In the genomic region with DNA sequence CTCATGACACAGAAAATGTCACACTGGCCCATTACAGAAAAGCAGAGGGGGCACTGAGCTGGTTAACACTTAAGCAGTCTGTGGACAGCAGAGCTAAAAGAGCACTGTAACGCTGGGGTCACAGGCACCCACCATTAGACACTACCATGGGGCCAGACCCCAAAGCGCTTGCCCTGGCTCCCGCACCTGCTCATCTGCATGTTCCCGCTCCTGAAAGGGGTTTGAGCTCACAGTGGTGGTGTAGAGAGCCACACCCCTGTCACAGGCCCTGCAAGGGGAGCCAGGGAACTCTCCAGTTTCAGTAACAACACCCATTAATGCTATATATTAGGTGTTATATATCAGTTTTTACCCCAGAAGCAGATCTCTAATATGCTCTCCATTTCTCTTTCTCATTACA, we compare ENCODE assay signal across 26 cellular contexts.
"Had no signal": no experiment of that assay in that cellular context is flagged by ENCODE, and none has a peak within 500 bp of the region (broad histone marks: within the 10 kb centered on the region; RNA-seq: fewer than 3 reads in every experiment).

No MANE protein-coding gene starts in this region.

- H3K27me3 ChIP-seq: ovary, spleen, testis, tibial artery had no signal

- H3K4me3 ChIP-seq: coronary artery, ovary, psoas muscle, skin epidermis, spleen, testis, tibial artery had no signal

- H3K9me3 Mint-ChIP-seq: stimulated activated memory B cell treated with anti-CD40 and anti-IgM and Interleukin-4, amounts not matched to agents 10 μg/mL and 1 μg/mL and 100 μg/mL, for 72 hours had no signal

- H3K9me3 ChIP-seq: ovary, psoas muscle, testis, tibial artery had no signal

- DNase-seq: effector memory CD8-positive, alpha-beta T cell; erythroblast; hypothalamus; immature natural killer cell; mesendoderm; midbrain; naive thymus-derived CD4-positive, alpha-beta T cell; nephron progenitor cell; nucleus accumbens; ovary; spleen; stimulated activated CD4-positive, alpha-beta T cell treated with anti-CD3 and anti-CD28 coated beads, Interleukin-4, amount 100 ng/mL, for 4 hours; stimulated activated naive CD8-positive, alpha-beta T cell treated with anti-CD3 and anti-CD28 coated beads, Interleukin-15, Interleukin-2, amounts not matched to agents 100 U/mL and 50 U/mL, for 24 hours; substantia nigra; testis; tibial artery had no signal

- H3K36me3 Mint-ChIP-seq: immature natural killer cell; naive thymus-derived CD4-positive, alpha-beta T cell; stimulated activated memory B cell treated with anti-CD40 and anti-IgM and Interleukin-4, amounts not matched to agents 10 μg/mL and 1 μg/mL and 100 μg/mL, for 72 hours; type B pancreatic cell had no signal

- H3K4me1 ChIP-seq: psoas muscle, spleen, testis had no signal

- H3K27ac Mint-ChIP-seq: effector memory CD8-positive, alpha-beta T cell; immature natural killer cell; naive thymus-derived CD4-positive, alpha-beta T cell; nephron progenitor cell; stimulated activated memory B cell treated with anti-CD40 and anti-IgM and Interleukin-4, amounts not matched to agents 10 μg/mL and 1 μg/mL and 100 μg/mL, for 72 hours; type B pancreatic cell had no signal

- H3K36me3 ChIP-seq: ovary, spleen, tibial artery had no signal

- H3K27ac ChIP-seq: coronary artery, ovary, psoas muscle, skin epidermis, spleen, testis, tibial artery had no signal

- FAIRE-seq: endometrium, frontal cortex, keratinocyte had no signal

- ATAC-seq: effector memory CD8-positive, alpha-beta T cell; left lobe of liver; naive thymus-derived CD4-positive, alpha-beta T cell; psoas muscle; right cardiac atrium; stimulated activated memory B cell treated with anti-CD40 and anti-IgM and Interleukin-4, amounts not matched to agents 10 μg/mL and 1 μg/mL and 100 μg/mL, for 72 hours; stimulated activated naive CD8-positive, alpha-beta T cell treated with anti-CD3 and anti-CD28 coated beads, Interleukin-15, Interleukin-2, amounts not matched to agents 100 U/mL and 50 U/mL, for 24 hours had no signal
